In the genomic region with DNA sequence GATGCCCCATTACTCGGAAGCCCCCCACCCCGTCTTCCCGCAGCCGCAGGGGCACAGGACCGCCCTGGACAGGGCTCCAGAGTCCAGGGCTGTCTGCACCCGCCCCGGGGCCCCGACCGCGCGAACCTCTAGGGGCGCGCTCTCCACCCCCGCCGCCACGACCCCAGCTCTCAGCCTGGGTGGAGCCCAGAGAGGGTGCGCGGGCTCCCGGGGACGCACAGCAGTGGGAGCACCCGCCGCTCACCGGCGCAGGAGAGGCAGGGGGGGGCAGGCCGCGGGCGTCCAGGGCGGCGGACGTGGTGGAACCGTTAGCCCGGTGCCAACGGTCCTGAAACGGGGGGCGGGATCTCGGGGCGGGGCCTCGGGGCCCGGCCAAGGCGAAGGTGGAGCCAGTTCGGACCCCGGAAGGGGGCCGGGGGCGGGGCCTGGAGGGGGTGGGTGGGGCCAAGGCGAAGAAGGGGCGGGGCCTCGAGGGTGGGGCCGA, we compare ENCODE assay signal across 8 cellular contexts.
A peak's percentile ranks its signal among the peaks of the same experiment; 100 is the strongest.
DNase-seq lines count a peak whose midpoint lies in the region; ATAC-seq and TF ChIP-seq lines count a peak whose summit lies in the region.

A gene with protein sequence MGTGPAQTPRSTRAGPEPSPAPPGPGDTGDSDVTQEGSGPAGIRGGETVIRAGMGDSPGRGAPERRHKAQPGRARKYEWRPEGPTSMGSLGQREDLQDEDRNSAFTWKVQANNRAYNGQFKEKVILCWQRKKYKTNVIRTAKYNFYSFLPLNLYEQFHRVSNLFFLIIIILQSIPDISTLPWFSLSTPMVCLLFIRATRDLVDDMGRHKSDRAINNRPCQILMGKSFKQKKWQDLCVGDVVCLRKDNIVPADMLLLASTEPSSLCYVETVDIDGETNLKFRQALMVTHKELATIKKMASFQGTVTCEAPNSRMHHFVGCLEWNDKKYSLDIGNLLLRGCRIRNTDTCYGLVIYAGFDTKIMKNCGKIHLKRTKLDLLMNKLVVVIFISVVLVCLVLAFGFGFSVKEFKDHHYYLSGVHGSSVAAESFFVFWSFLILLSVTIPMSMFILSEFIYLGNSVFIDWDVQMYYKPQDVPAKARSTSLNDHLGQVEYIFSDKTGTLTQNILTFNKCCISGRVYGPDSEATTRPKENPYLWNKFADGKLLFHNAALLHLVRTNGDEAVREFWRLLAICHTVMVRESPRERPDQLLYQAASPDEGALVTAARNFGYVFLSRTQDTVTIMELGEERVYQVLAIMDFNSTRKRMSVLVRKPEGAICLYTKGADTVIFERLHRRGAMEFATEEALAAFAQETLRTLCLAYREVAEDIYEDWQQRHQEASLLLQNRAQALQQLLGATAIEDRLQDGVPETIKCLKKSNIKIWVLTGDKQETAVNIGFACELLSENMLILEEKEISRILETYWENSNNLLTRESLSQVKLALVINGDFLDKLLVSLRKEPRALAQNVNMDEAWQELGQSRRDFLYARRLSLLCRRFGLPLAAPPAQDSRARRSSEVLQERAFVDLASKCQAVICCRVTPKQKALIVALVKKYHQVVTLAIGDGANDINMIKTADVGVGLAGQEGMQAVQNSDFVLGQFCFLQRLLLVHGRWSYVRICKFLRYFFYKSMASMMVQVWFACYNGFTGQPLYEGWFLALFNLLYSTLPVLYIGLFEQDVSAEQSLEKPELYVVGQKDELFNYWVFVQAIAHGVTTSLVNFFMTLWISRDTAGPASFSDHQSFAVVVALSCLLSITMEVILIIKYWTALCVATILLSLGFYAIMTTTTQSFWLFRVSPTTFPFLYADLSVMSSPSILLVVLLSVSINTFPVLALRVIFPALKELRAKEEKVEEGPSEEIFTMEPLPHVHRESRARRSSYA (N-terminal part only) (minus strand): TSS at position 335 of the 484 bp plus-strand sequence. CDS start 540 bp downstream, outside the sequence.

- peak within 1 kb of the TSS; percentile 93 for H3K4me3 Mint-ChIP-seq in stimulated activated effector memory CD8-positive, alpha-beta T cell treated with anti-CD3 and anti-CD28 coated beads, Interleukin-12 subunit alpha, Interleukin-12 subunit beta, amount 100 ng/mL, for 72 hours

- H3K36me3 ChIP-seq in iPS-15b (ENCODE audit: control insufficient read depth, insufficient read depth, low read length): peaks cover 15% of the 10 kb centered on the region

- peak; percentile 31 for ATAC-seq in GM18502 (IDR thresholded peaks at IDR 0.05; ENCODE audit: poor library complexity, unreplicated experiment)
- peak; percentile 4 for ATAC-seq in HG03432 (IDR thresholded peaks at IDR 0.05; ENCODE audit: unreplicated experiment)
- peak; percentile 47 for ATAC-seq in stimulated activated effector memory CD8-positive, alpha-beta T cell treated with anti-CD3 and anti-CD28 coated beads, Interleukin-12 subunit alpha, Interleukin-12 subunit beta, amount 100 ng/mL, for 72 hours

- TF ChIP-seq CTCF in 22Rv1 (IDR thresholded peaks at IDR 0.05): peak; percentile 14

- H3K27me3 ChIP-seq in iPS-15b (ENCODE audit: control insufficient read depth, insufficient read depth, low read length): no peaks in the 10 kb centered on the region

- no peaks in the 10 kb centered on the region for H3K4me1 ChIP-seq in iPS-15b (ENCODE audit: control insufficient read depth, insufficient read depth, low read length)

- H3K27ac Mint-ChIP-seq in stimulated activated effector memory CD8-positive, alpha-beta T cell treated with anti-CD3 and anti-CD28 coated beads, Interleukin-12 subunit alpha, Interleukin-12 subunit beta, amount 100 ng/mL, for 72 hours: peak within 1 kb of the TSS; percentile 89

- H3K36me3 Mint-ChIP-seq in stimulated activated effector memory CD8-positive, alpha-beta T cell treated with anti-CD3 and anti-CD28 coated beads, Interleukin-12 subunit alpha, Interleukin-12 subunit beta, amount 100 ng/mL, for 72 hours: peaks cover 37% of the 10 kb centered on the region

- H3K9me3 ChIP-seq in iPS-15b (ENCODE audit: control insufficient read depth, insufficient read depth, low read length): no peaks in the 10 kb centered on the region

- DNase-seq in activated gamma-delta T cell (lab: John Stamatoyannopoulos, UW): peak; percentile 66
- peak; percentile 54 to 85 for DNase-seq in stimulated activated effector memory CD8-positive, alpha-beta T cell treated with anti-CD3 and anti-CD28 coated beads, Interleukin-12 subunit alpha, Interleukin-12 subunit beta, amount 100 ng/mL, for 72 hours (ENCODE audit: low spot score in 2 of 2)
- DNase-seq in NCI-H2196 treated with DMSO at 0.1 percent for 48 hours (lab: John Stamatoyannopoulos, UW; ENCODE audit: unreplicated experiment): no peak
- no peak for DNase-seq in NCI-H2107 (lab: John Stamatoyannopoulos, UW)

- H3K9ac ChIP-seq in iPS-15b (ENCODE audit: low read depth, low read length): no peak within 1 kb of the TSS

- H3K27ac ChIP-seq in 22Rv1: peak within 1 kb of the TSS; percentile 67

- peaks cover 25% of the 10 kb centered on the region for H3K4me1 Mint-ChIP-seq in stimulated activated effector memory CD8-positive, alpha-beta T cell treated with anti-CD3 and anti-CD28 coated beads, Interleukin-12 subunit alpha, Interleukin-12 subunit beta, amount 100 ng/mL, for 72 hours

- H3K4me3 ChIP-seq in iPS-15b (ENCODE audit: low read depth, low read length): peak within 1 kb of the TSS; percentile 78

- no peaks in the 10 kb centered on the region for H3K9me3 Mint-ChIP-seq in stimulated activated effector memory CD8-positive, alpha-beta T cell treated with anti-CD3 and anti-CD28 coated beads, Interleukin-12 subunit alpha, Interleukin-12 subunit beta, amount 100 ng/mL, for 72 hours

Comparison
In these comparisons a context has a peak if more than half of its experiments do, and no peak if none do; other contexts are left out.
1. DNase-seq: peak in activated gamma-delta T cell (single experiment) and stimulated activated effector memory CD8-positive, alpha-beta T cell treated with anti-CD3 and anti-CD28 coated beads, Interleukin-12 subunit alpha, Interleukin-12 subunit beta, amount 100 ng/mL, for 72 hours (2 of 2); none in NCI-H2196 treated with DMSO at 0.1 percent for 48 hours (single experiment) and NCI-H2107 (single experiment).
2. Peak in every context shown above with its lines, with median percentiles within 50 percentile points of each other: ATAC-seq.